ENCODE assay signal across 9 cellular contexts in the genomic region with DNA sequence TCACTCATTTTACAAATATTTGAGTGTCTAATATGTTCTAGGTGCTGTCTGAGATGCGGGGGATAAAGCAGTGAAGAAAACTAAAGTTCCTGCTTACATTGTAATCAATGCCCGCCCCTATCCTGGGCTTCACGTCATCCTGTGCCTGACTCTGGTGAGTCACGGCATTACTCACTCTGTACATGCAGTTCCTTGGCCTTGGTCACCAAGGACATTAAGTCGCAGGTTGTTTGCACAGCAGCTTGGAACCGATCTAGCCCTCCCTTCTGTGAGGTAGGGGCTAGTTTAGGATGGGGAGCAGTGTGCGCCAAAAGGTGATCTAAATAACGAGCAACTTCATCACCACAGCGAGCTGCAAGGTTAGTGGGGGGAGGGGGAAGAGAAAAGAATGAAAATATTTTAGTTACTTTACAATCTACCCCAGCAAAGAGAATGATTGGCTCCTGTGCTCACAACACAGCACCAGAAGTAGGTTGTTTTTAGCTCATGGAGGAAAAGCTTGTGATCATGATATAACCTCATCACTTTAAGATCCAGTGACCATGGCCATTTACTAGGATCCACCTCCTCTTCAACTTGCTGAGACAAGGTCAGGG. TPM values are rescaled to one million over a fixed set of nuclear protein-coding genes. Genes with fewer than 3 reads are reported as not detected.
DNase-seq lines count a peak whose midpoint lies in the region; ATAC-seq and TF ChIP-seq lines count a peak whose summit lies in the region.
"Had no signal": no experiment of that assay in that cellular context is flagged by ENCODE, and none has a peak within 500 bp of the region (broad histone marks: within the 10 kb centered on the region; RNA-seq: fewer than 3 reads in every experiment).

No MANE protein-coding gene starts in this region.

- no peaks in the 10 kb centered on the region for H3K9me3 Mint-ChIP-seq in activated CD8-positive, alpha-beta memory T cell treated with anti-CD3 and anti-CD28 coated beads, Interleukin-2, amount 10 ng/mL, durations not matched to agents 7 days and 5 days (ENCODE audit: low read depth)
- no peaks in the 10 kb centered on the region for H3K9me3 Mint-ChIP-seq in activated T-helper 1 cell treated with anti-CD3 and anti-CD28 coated beads, Interleukin-12 subunit alpha, Interleukin-12 subunit beta, Interleukin-2, Interleukin-4 antibody, amounts not matched to agents 30 ng/mL and 10 ng/mL and 1 ng/mL, durations not matched to agents 14 hours and 24 hours and 36 hours
- H3K9me3 Mint-ChIP-seq in stimulated activated naive CD8-positive, alpha-beta T cell treated with anti-CD3 and anti-CD28 coated beads, Interleukin-15, Interleukin-2, amounts not matched to agents 100 ng/mL and 50 ng/mL, for 24 hours: no peaks in the 10 kb centered on the region
- H3K9me3 Mint-ChIP-seq: CD4-positive, alpha-beta T cell had no signal

- H3K4me3 ChIP-seq in hepatocyte (no peak overlapping the region), Karpas-422 (ENCODE audit: low read length) (no peak overlapping the region)

- peaks cover 4% of the 10 kb centered on the region for H3K36me3 Mint-ChIP-seq in activated CD8-positive, alpha-beta memory T cell treated with anti-CD3 and anti-CD28 coated beads, Interleukin-2, amount 10 ng/mL, durations not matched to agents 7 days and 5 days
- H3K36me3 Mint-ChIP-seq in activated T-helper 1 cell treated with anti-CD3 and anti-CD28 coated beads, Interleukin-12 subunit alpha, Interleukin-12 subunit beta, Interleukin-2, Interleukin-4 antibody, amounts not matched to agents 30 ng/mL and 10 ng/mL and 1 ng/mL, durations not matched to agents 14 hours and 24 hours and 36 hours (ENCODE audit: low read depth): peaks cover 7% of the 10 kb centered on the region
- H3K36me3 Mint-ChIP-seq in stimulated activated naive CD8-positive, alpha-beta T cell treated with anti-CD3 and anti-CD28 coated beads, Interleukin-15, Interleukin-2, amounts not matched to agents 100 ng/mL and 50 ng/mL, for 24 hours (ENCODE audit: low read depth): peaks cover 11% of the 10 kb centered on the region

- peak overlapping the region; percentile 73 for H3K4me3 Mint-ChIP-seq in activated CD8-positive, alpha-beta memory T cell treated with anti-CD3 and anti-CD28 coated beads, Interleukin-2, amount 10 ng/mL, durations not matched to agents 7 days and 5 days
- peak overlapping the region; percentile 78 for H3K4me3 Mint-ChIP-seq in activated T-helper 1 cell treated with anti-CD3 and anti-CD28 coated beads, Interleukin-12 subunit alpha, Interleukin-12 subunit beta, Interleukin-2, Interleukin-4 antibody, amounts not matched to agents 30 ng/mL and 10 ng/mL and 1 ng/mL, durations not matched to agents 14 hours and 24 hours and 36 hours
- peak overlapping the region; percentile 52 for H3K4me3 Mint-ChIP-seq in stimulated activated naive CD8-positive, alpha-beta T cell treated with anti-CD3 and anti-CD28 coated beads, Interleukin-15, Interleukin-2, amounts not matched to agents 100 ng/mL and 50 ng/mL, for 24 hours
- H3K4me3 Mint-ChIP-seq: CD4-positive, alpha-beta T cell had no signal

- CTCF ChIA-PET in activated CD8-positive, alpha-beta memory T cell treated with anti-CD3 and anti-CD28 coated beads, Interleukin-2, amount 10 ng/mL, durations not matched to agents 7 days and 5 days (lab: Charles Lee): interaction anchor here (0.8 to 1.7 kb wide), 2 partner anchors 47 to 344 kb away, joined by 3 to 4 read pairs; a partner anchor contains a TSS

- no peak overlapping the region for H3K9ac ChIP-seq in Karpas-422 (ENCODE audit: low read length)

- H3K9me3 ChIP-seq in hepatocyte (ENCODE audit: low read depth) (no peaks in the 10 kb centered on the region), Karpas-422 (ENCODE audit: low read length) (no peaks in the 10 kb centered on the region)

- peak; percentile 80 for DNase-seq in activated CD8-positive, alpha-beta memory T cell treated with anti-CD3 and anti-CD28 coated beads, Interleukin-2, amount 10 ng/mL, durations not matched to agents 7 days and 5 days
- DNase-seq in activated CD8-positive, alpha-beta memory T cell treated with anti-CD3 and anti-CD28 coated beads for 24 hours: no peak
- DNase-seq in activated T-helper 1 cell treated with anti-CD3 and anti-CD28 coated beads, Interleukin-12 subunit alpha, Interleukin-12 subunit beta, Interleukin-2, Interleukin-4 antibody, amounts not matched to agents 30 ng/mL and 10 ng/mL and 1 ng/mL, durations not matched to agents 14 hours and 24 hours and 36 hours (ENCODE audit: low spot score): peak; percentile 4
- DNase-seq in hepatocyte (ENCODE audit: low spot score) (peak; percentile 73), Karpas-422 (no peak)

- H3K4me2 ChIP-seq in hepatocyte: peak overlapping the region; percentile 54
- H3K4me2 ChIP-seq in Karpas-422 (ENCODE audit: low read depth, low read length, poor library complexity, severe bottlenecking): no peak overlapping the region

- no peaks in the 10 kb centered on the region for H4K20me1 ChIP-seq in hepatocyte (ENCODE audit: insufficient read depth, poor library complexity, severe bottlenecking)
- H4K20me1 ChIP-seq in Karpas-422 (ENCODE audit: insufficient read depth, low read depth, low read length): no peaks in the 10 kb centered on the region

- H3K27me3 ChIP-seq in hepatocyte (no peaks in the 10 kb centered on the region), Karpas-422 (ENCODE audit: low read length) (no peaks in the 10 kb centered on the region)

- no peaks in the 10 kb centered on the region for H3K9me2 ChIP-seq in hepatocyte (replicated peaks; ENCODE audit: insufficient read depth)
- H3K9me2 ChIP-seq in Karpas-422 (replicated peaks; ENCODE audit: insufficient read depth, low read length): no peaks in the 10 kb centered on the region

- peak overlapping the region; percentile 97 for H3K27ac ChIP-seq in hepatocyte
- no peak overlapping the region for H3K27ac ChIP-seq in Karpas-422 (ENCODE audit: low read length)

- H3K4me1 Mint-ChIP-seq in activated CD8-positive, alpha-beta memory T cell treated with anti-CD3 and anti-CD28 coated beads, Interleukin-2, amount 10 ng/mL, durations not matched to agents 7 days and 5 days: peaks cover 22% of the 10 kb centered on the region
- peaks cover 29% of the 10 kb centered on the region for H3K4me1 Mint-ChIP-seq in activated T-helper 1 cell treated with anti-CD3 and anti-CD28 coated beads, Interleukin-12 subunit alpha, Interleukin-12 subunit beta, Interleukin-2, Interleukin-4 antibody, amounts not matched to agents 30 ng/mL and 10 ng/mL and 1 ng/mL, durations not matched to agents 14 hours and 24 hours and 36 hours (ENCODE audit: low read depth)
- H3K4me1 Mint-ChIP-seq in stimulated activated naive CD8-positive, alpha-beta T cell treated with anti-CD3 and anti-CD28 coated beads, Interleukin-15, Interleukin-2, amounts not matched to agents 100 ng/mL and 50 ng/mL, for 24 hours (ENCODE audit: low read depth): peaks cover 28% of the 10 kb centered on the region

- no peak for TF ChIP-seq CTCF in hepatocyte (IDR thresholded peaks at IDR 0.05; ENCODE audit: poor library complexity)

- intact Hi-C loops in activated T-helper 1 cell treated with anti-CD3 and anti-CD28 coated beads, Interleukin-12 subunit alpha, Interleukin-12 subunit beta, Interleukin-2, Interleukin-4 antibody, amounts not matched to agents 30 ng/mL and 10 ng/mL and 1 ng/mL, durations not matched to agents 14 hours and 24 hours and 36 hours (cut with micrococcal nuclease): loop anchor here (1.0 to 10.0 kb wide), 9 partner anchors 16 to 1948 kb away; a partner anchor contains a TSS

- H3K79me2 ChIP-seq in hepatocyte: no peaks in the 10 kb centered on the region
- H3K79me2 ChIP-seq in Karpas-422 (ENCODE audit: low read length): no peaks in the 10 kb centered on the region

- peak; percentile 85 for ATAC-seq in activated CD8-positive, alpha-beta memory T cell treated with anti-CD3 and anti-CD28 coated beads, Interleukin-2, amount 10 ng/mL, durations not matched to agents 7 days and 5 days
- ATAC-seq in HG03342 (IDR thresholded peaks at IDR 0.05; ENCODE audit: unreplicated experiment) (no peak), GM18519 (IDR thresholded peaks at IDR 0.05; ENCODE audit: low FRiP score, unreplicated experiment) (no peak)

- H3K36me3 ChIP-seq in hepatocyte (replicated peaks; ENCODE audit: insufficient read depth, low read depth): no peaks in the 10 kb centered on the region
- H3K36me3 ChIP-seq in Karpas-422 (ENCODE audit: insufficient read depth, low read length): no peaks in the 10 kb centered on the region

- H3K4me1 ChIP-seq in hepatocyte (ENCODE audit: insufficient read depth) (no peaks in the 10 kb centered on the region), Karpas-422 (ENCODE audit: low read length) (no peaks in the 10 kb centered on the region)

- peak overlapping the region; percentile 92 for H3K27ac Mint-ChIP-seq in activated CD8-positive, alpha-beta memory T cell treated with anti-CD3 and anti-CD28 coated beads, Interleukin-2, amount 10 ng/mL, durations not matched to agents 7 days and 5 days
- H3K27ac Mint-ChIP-seq in activated T-helper 1 cell treated with anti-CD3 and anti-CD28 coated beads, Interleukin-12 subunit alpha, Interleukin-12 subunit beta, Interleukin-2, Interleukin-4 antibody, amounts not matched to agents 30 ng/mL and 10 ng/mL and 1 ng/mL, durations not matched to agents 14 hours and 24 hours and 36 hours: peak overlapping the region; percentile 97
- peak overlapping the region; percentile 94 for H3K27ac Mint-ChIP-seq in stimulated activated naive CD8-positive, alpha-beta T cell treated with anti-CD3 and anti-CD28 coated beads, Interleukin-15, Interleukin-2, amounts not matched to agents 100 ng/mL and 50 ng/mL, for 24 hours
- H3K27ac Mint-ChIP-seq: CD4-positive, alpha-beta T cell had no signal

- H2AFZ ChIP-seq in hepatocyte (peak overlapping the region; percentile 20), Karpas-422 (ENCODE audit: low read length) (no peak overlapping the region)

- 69% methylated on average over 9 of the region's 9 CpGs for WGBS in hepatocyte (ENCODE audit: low lambda C conversion rate, missing lambda C conversion rate)

- H3K27me3 Mint-ChIP-seq in activated CD8-positive, alpha-beta memory T cell treated with anti-CD3 and anti-CD28 coated beads, Interleukin-2, amount 10 ng/mL, durations not matched to agents 7 days and 5 days: no peaks in the 10 kb centered on the region
- H3K27me3 Mint-ChIP-seq in activated T-helper 1 cell treated with anti-CD3 and anti-CD28 coated beads, Interleukin-12 subunit alpha, Interleukin-12 subunit beta, Interleukin-2, Interleukin-4 antibody, amounts not matched to agents 30 ng/mL and 10 ng/mL and 1 ng/mL, durations not matched to agents 14 hours and 24 hours and 36 hours (ENCODE audit: insufficient read depth): peaks cover 3% of the 10 kb centered on the region
- peaks cover 6% of the 10 kb centered on the region for H3K27me3 Mint-ChIP-seq in stimulated activated naive CD8-positive, alpha-beta T cell treated with anti-CD3 and anti-CD28 coated beads, Interleukin-15, Interleukin-2, amounts not matched to agents 100 ng/mL and 50 ng/mL, for 24 hours
- H3K27me3 Mint-ChIP-seq: CD4-positive, alpha-beta T cell had no signal

RNA-seq across cellular contexts. Expression of a gene that starts 48.0 kb away (rescaled TPM):
- total RNA-seq in activated CD8-positive, alpha-beta memory T cell treated with anti-CD3 and anti-CD28 coated beads, Interleukin-2, amount 10 ng/mL, durations not matched to agents 7 days and 5 days: 10 to 100 TPM; 29.0 to 31.6 TPM
- 29.6 and 30.6 TPM in 2 replicates for total RNA-seq in activated T-helper 1 cell treated with anti-CD3 and anti-CD28 coated beads, Interleukin-12 subunit alpha, Interleukin-12 subunit beta, Interleukin-2, Interleukin-4 antibody, amounts not matched to agents 30 ng/mL and 10 ng/mL and 1 ng/mL, durations not matched to agents 14 hours and 24 hours and 36 hours
- total RNA-seq in hepatocyte: 26.9 and 29.4 TPM in 2 replicates
- polyA plus RNA-seq in hepatocyte: 27.4 and 29.5 TPM in 2 replicates
- 25.6 and 26.8 TPM in 2 replicates for total RNA-seq in Karpas-422 (2014; rRNA removed; shearing (Covaris generic); ENCODE audit: low replicate concordance)

Comparison
In these comparisons a context has a peak if more than half of its experiments do, and no peak if none do; other contexts are left out.
1. DNase-seq: peak in activated CD8-positive, alpha-beta memory T cell treated with anti-CD3 and anti-CD28 coated beads, Interleukin-2, amount 10 ng/mL, durations not matched to agents 7 days and 5 days (single experiment), activated T-helper 1 cell treated with anti-CD3 and anti-CD28 coated beads, Interleukin-12 subunit alpha, Interleukin-12 subunit beta, Interleukin-2, Interleukin-4 antibody, amounts not matched to agents 30 ng/mL and 10 ng/mL and 1 ng/mL, durations not matched to agents 14 hours and 24 hours and 36 hours (single experiment) and hepatocyte (single experiment); none in activated CD8-positive, alpha-beta memory T cell treated with anti-CD3 and anti-CD28 coated beads for 24 hours (single experiment) and Karpas-422 (single experiment).
2. Peak in every context shown above with its lines, with median percentiles within 50 percentile points of each other: H3K27ac Mint-ChIP-seq and H3K4me3 Mint-ChIP-seq.